ENCODE assay signal across 37 cellular contexts in genomic region chr1:55298167-55298894, GRCh38.
"Had no signal": no experiment of that assay in that cellular context is flagged by ENCODE, and none has a peak within 500 bp of the region (broad histone marks: within the 10 kb centered on the region; RNA-seq: fewer than 3 reads in every experiment).

No MANE protein-coding gene starts in this region.

- H3K36me3 ChIP-seq: adrenal gland, brain microvascular endothelial cell, breast epithelium, cardiac muscle cell had no signal

- H3K4me3 Mint-ChIP-seq: activated CD4-positive, alpha-beta memory T cell treated with anti-CD3 and anti-CD28 coated beads, Interleukin-2, amount 10 ng/mL, durations not matched to agents 7 days and 5 days; activated CD4-positive, alpha-beta T cell treated with anti-CD3 and anti-CD28 coated beads for 36 hours; activated CD4-positive, alpha-beta T cell treated with anti-CD3 and anti-CD28 coated beads, Interleukin-2, amount 10 ng/mL, durations not matched to agents 7 days and 5 days; activated naive CD4-positive, alpha-beta T cell treated with anti-CD3 and anti-CD28 coated beads for 36 hours; activated naive CD8-positive, alpha-beta T cell treated with anti-CD3 and anti-CD28 coated beads for 36 hours; activated T-cell treated with anti-CD3 and anti-CD28 coated beads, Interleukin-2, amount 50 U/mL, for 4 hours; activated T-cell treated with anti-CD3 and anti-CD28 coated beads, Interleukin-2, amount 50 U/mL, for 72 hours; activated T-helper 1 cell treated with anti-CD3 and anti-CD28 coated beads, Interleukin-12 subunit alpha, Interleukin-12 subunit beta, Interleukin-2, Interleukin-4 antibody, amounts not matched to agents 30 ng/mL and 10 ng/mL and 1 ng/mL, durations not matched to agents 14 hours and 24 hours and 36 hours; activated T-helper 17 cell treated with anti-CD3 and anti-CD28 coated beads, Interleukin-2, amount 50 U/mL, for 72 hours; central memory CD8-positive, alpha-beta T cell; T-helper 1 cell treated with Interleukin-12 subunit alpha and Interleukin-12 subunit beta and Interleukin-4 antibody, amounts not matched to agents 30 μg/mL and 1 μg/mL, for 36 hours; T-helper 2 cell treated with Interferon-gamma antibody and Interleukin-4, amounts not matched to agents 5 μg/mL and 100 μg/mL, for 36 hours had no signal

- H3K27ac ChIP-seq: adrenal gland, body of pancreas, brain microvascular endothelial cell, breast epithelium, cardiac muscle cell, VCaP had no signal

- H3K9me3 ChIP-seq: adrenal gland had no signal

- ATAC-seq: activated CD4-positive, alpha-beta T cell treated with anti-CD3 and anti-CD28 coated beads for 36 hours; activated CD4-positive, CD25-positive, alpha-beta regulatory T cell treated with anti-CD3 and anti-CD28 coated beads, Interleukin-2, amount 50 U/mL, for 24 hours; activated naive CD4-positive, alpha-beta T cell treated with anti-CD3 and anti-CD28 coated beads, Interleukin-2, amount 50 U/mL, for 72 hours; activated T-cell treated with anti-CD3 and anti-CD28 coated beads, Interleukin-2, amount 50 U/mL, for 4 hours; activated T-cell treated with anti-CD3 and anti-CD28 coated beads, Interleukin-2, amount 50 U/mL, for 72 hours; activated T-helper 17 cell treated with anti-CD3 and anti-CD28 coated beads, Interleukin-2, amount 50 U/mL, for 72 hours; body of pancreas had no signal

- H3K27me3 Mint-ChIP-seq: activated T-helper 17 cell treated with anti-CD3 and anti-CD28 coated beads, Interleukin-2, amount 50 U/mL, for 72 hours had no signal

- H3K27ac Mint-ChIP-seq: activated CD4-positive, alpha-beta memory T cell treated with anti-CD3 and anti-CD28 coated beads, Interleukin-2, amount 10 ng/mL, durations not matched to agents 7 days and 5 days; activated CD4-positive, alpha-beta T cell treated with anti-CD3 and anti-CD28 coated beads for 36 hours; activated CD4-positive, alpha-beta T cell treated with anti-CD3 and anti-CD28 coated beads, Interleukin-2, amount 10 ng/mL, durations not matched to agents 7 days and 5 days; activated naive CD4-positive, alpha-beta T cell treated with anti-CD3 and anti-CD28 coated beads for 36 hours; activated naive CD8-positive, alpha-beta T cell treated with anti-CD3 and anti-CD28 coated beads for 36 hours; activated T-cell treated with anti-CD3 and anti-CD28 coated beads, Interleukin-2, amount 50 U/mL, for 72 hours; activated T-helper 1 cell treated with anti-CD3 and anti-CD28 coated beads, Interleukin-12 subunit alpha, Interleukin-12 subunit beta, Interleukin-2, Interleukin-4 antibody, amounts not matched to agents 30 ng/mL and 10 ng/mL and 1 ng/mL, durations not matched to agents 14 hours and 24 hours and 36 hours; activated T-helper 17 cell treated with anti-CD3 and anti-CD28 coated beads, Interleukin-2, amount 50 U/mL, for 72 hours; T-helper 1 cell treated with Interleukin-12 subunit alpha and Interleukin-12 subunit beta and Interleukin-4 antibody, amounts not matched to agents 30 μg/mL and 1 μg/mL, for 36 hours; T-helper 2 cell treated with Interferon-gamma antibody and Interleukin-4, amounts not matched to agents 5 μg/mL and 100 μg/mL, for 36 hours had no signal

- H3K4me1 ChIP-seq: adrenal gland, body of pancreas, breast epithelium had no signal

- H3K27me3 ChIP-seq: adrenal gland, body of pancreas, brain microvascular endothelial cell, breast epithelium, cardiac muscle cell had no signal

- H3K4me3 ChIP-seq: adrenal gland, body of pancreas, breast epithelium, cardiac muscle cell had no signal

- H3K9me3 Mint-ChIP-seq: activated T-cell treated with anti-CD3 and anti-CD28 coated beads, Interleukin-2, amount 50 U/mL, for 4 hours; central memory CD8-positive, alpha-beta T cell had no signal

- DNase-seq: activated CD4-positive, alpha-beta memory T cell treated with anti-CD3 and anti-CD28 coated beads, Interleukin-2, amount 10 ng/mL, durations not matched to agents 7 days and 5 days; activated CD4-positive, alpha-beta T cell treated with anti-CD3 and anti-CD28 coated beads for 1 hour; activated CD4-positive, alpha-beta T cell treated with anti-CD3 and anti-CD28 coated beads for 36 hours; activated CD4-positive, alpha-beta T cell treated with anti-CD3 and anti-CD28 coated beads for 48 hours; activated CD4-positive, alpha-beta T cell treated with anti-CD3 and anti-CD28 coated beads, Interleukin-2, amount 10 ng/mL, durations not matched to agents 7 days and 5 days; activated CD4-positive, alpha-beta T cell treated with anti-CD3 and anti-CD28 coated beads, Interleukin-2, amount 50 U/mL, for 48 hours; activated CD4-positive, CD25-positive, alpha-beta regulatory T cell; activated CD8-positive, alpha-beta memory T cell treated with anti-CD3 and anti-CD28 coated beads, Interleukin-2, amount 50 U/mL, for 4 hours; activated effector memory CD4-positive, alpha-beta T cell treated with anti-CD3 and anti-CD28 coated beads, Interleukin-2, amount 50 U/mL, for 16 hours; activated gamma-delta T cell treated with Interleukin-2 at 50 U/mL for 16 hours; activated naive CD4-positive, alpha-beta T cell; activated naive CD4-positive, alpha-beta T cell treated with anti-CD3 and anti-CD28 coated beads for 36 hours; activated naive CD4-positive, alpha-beta T cell treated with anti-CD3 and anti-CD28 coated beads, Interleukin-2, amount 50 U/mL, for 16 hours; activated naive CD8-positive, alpha-beta T cell treated with anti-CD3 and anti-CD28 coated beads for 36 hours; activated T-cell treated with anti-CD3 and anti-CD28 coated beads for 4 hours; activated T-cell treated with anti-CD3 and anti-CD28 coated beads, Interleukin-2, amount 50 U/mL, for 1 hour; activated T-cell treated with anti-CD3 and anti-CD28 coated beads, Interleukin-2, amount 50 U/mL, for 4 hours; activated T-cell treated with anti-CD3 and anti-CD28 coated beads, Interleukin-2, amount 50 U/mL, for 72 hours; adrenal gland; amniotic stem cell; aorta; body of pancreas; brain microvascular endothelial cell; caudate nucleus; cerebellar nuclear complex; T-helper 2 cell; T-helper 9 cell had no signal

- H3K4me1 Mint-ChIP-seq: activated CD4-positive, alpha-beta memory T cell treated with anti-CD3 and anti-CD28 coated beads, Interleukin-2, amount 10 ng/mL, durations not matched to agents 7 days and 5 days; activated CD4-positive, alpha-beta T cell treated with anti-CD3 and anti-CD28 coated beads for 36 hours; activated CD4-positive, alpha-beta T cell treated with anti-CD3 and anti-CD28 coated beads, Interleukin-2, amount 10 ng/mL, durations not matched to agents 7 days and 5 days; activated naive CD8-positive, alpha-beta T cell treated with anti-CD3 and anti-CD28 coated beads for 36 hours; activated T-helper 17 cell treated with anti-CD3 and anti-CD28 coated beads, Interleukin-2, amount 50 U/mL, for 72 hours; central memory CD8-positive, alpha-beta T cell had no signal
